ENCODE assay signal across 1 cellular context in the genomic region with DNA sequence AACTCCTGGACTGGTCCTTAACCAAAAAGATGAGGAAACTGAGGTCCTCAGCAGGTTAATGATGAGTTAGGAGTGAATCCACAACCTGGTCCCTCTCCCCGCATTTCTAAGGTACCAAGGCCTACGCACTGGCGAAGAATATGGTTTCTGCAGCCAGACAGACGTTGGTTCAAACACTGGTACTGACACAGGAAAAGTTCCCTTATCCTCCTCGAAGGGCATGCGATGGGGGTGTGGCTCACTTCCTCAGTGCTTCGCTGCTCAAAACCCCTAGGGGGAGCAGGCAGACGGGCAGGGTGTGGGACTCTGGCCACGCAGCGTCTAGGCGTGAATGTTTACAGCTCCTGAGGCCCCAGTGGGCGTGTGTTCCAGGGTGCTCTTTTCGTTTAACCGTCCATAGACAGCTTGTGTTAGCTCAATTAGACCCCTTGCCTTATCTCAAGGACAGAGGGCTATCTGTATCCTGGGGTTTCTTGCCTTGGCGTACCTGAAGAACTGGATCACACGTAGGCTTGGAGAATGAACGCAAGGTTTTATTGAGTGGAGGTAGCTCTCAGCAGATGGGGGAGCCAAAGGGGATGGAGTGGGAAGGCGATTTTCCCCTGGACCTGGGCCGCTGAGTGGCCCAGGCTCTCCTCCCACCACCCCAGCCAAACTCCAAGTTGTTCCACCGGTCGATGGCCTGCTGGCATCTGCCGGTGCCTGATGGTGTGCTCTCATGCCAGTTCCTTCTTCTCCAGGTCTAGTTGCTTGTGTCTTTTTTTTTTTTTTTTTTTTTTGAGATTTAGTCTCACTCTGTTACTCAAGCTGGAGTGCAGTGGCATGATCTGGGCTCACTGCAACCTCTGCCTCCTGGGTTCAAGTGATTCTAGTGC.
TF ChIP-seq lines count a peak whose summit lies in the region.

No MANE protein-coding gene starts in this region.

TF ChIP-seq in HepG2, 621 proteins besides CTCF, POLR2A, EP300 and RAD21 (continued from another document and continues in another):
- TF ChIP-seq, protein P1, sequence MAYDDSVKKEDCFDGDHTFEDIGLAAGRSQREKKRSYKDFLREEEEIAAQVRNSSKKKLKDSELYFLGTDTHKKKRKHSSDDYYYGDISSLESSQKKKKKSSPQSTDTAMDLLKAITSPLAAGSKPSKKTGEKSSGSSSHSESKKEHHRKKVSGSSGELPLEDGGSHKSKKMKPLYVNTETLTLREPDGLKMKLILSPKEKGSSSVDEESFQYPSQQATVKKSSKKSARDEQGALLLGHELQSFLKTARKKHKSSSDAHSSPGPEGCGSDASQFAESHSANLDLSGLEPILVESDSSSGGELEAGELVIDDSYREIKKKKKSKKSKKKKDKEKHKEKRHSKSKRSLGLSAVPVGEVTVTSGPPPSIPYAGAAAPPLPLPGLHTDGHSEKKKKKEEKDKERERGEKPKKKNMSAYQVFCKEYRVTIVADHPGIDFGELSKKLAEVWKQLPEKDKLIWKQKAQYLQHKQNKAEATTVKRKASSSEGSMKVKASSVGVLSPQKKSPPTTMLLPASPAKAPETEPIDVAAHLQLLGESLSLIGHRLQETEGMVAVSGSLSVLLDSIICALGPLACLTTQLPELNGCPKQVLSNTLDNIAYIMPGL (CRISPR knock-in tag; IDR thresholded peaks at IDR 0.05; ENCODE audit: borderline replicate concordance in 1 of 2, low read depth in 1 of 2): peak; percentile 88 to 94
- no peak for TF ChIP-seq SUZ12 (IDR thresholded peaks at IDR 0.05; ENCODE audit: low read depth, low read length)
- TF ChIP-seq ELF4 (CRISPR knock-in tag; IDR thresholded peaks at IDR 0.05; ENCODE audit: borderline replicate concordance): no peak
- TF ChIP-seq FOXK1 (CRISPR knock-in tag; IDR thresholded peaks at IDR 0.05; ENCODE audit: borderline replicate concordance, low read depth): peak; percentile 64; the same call in 1 of the 2 replicates
- TF ChIP-seq HNF4A (CRISPR knock-in tag; IDR thresholded peaks at IDR 0.05): peak; percentile 30; the same call in 1 of the 2 replicates
- peak; percentile 40; the same call in 1 of the 2 replicates for TF ChIP-seq PHF21A (CRISPR knock-in tag; IDR thresholded peaks at IDR 0.05)
- TF ChIP-seq NFYC (CRISPR knock-in tag; IDR thresholded peaks at IDR 0.05): 0 out of 2 replicates have a peak, but pooled peaks have one; percentile 27
- 0 out of 2 replicates have a peak, but pooled peaks have one; percentile 39 for TF ChIP-seq NCOA2 (CRISPR knock-in tag; IDR thresholded peaks at IDR 0.05)
- TF ChIP-seq, protein P2, sequence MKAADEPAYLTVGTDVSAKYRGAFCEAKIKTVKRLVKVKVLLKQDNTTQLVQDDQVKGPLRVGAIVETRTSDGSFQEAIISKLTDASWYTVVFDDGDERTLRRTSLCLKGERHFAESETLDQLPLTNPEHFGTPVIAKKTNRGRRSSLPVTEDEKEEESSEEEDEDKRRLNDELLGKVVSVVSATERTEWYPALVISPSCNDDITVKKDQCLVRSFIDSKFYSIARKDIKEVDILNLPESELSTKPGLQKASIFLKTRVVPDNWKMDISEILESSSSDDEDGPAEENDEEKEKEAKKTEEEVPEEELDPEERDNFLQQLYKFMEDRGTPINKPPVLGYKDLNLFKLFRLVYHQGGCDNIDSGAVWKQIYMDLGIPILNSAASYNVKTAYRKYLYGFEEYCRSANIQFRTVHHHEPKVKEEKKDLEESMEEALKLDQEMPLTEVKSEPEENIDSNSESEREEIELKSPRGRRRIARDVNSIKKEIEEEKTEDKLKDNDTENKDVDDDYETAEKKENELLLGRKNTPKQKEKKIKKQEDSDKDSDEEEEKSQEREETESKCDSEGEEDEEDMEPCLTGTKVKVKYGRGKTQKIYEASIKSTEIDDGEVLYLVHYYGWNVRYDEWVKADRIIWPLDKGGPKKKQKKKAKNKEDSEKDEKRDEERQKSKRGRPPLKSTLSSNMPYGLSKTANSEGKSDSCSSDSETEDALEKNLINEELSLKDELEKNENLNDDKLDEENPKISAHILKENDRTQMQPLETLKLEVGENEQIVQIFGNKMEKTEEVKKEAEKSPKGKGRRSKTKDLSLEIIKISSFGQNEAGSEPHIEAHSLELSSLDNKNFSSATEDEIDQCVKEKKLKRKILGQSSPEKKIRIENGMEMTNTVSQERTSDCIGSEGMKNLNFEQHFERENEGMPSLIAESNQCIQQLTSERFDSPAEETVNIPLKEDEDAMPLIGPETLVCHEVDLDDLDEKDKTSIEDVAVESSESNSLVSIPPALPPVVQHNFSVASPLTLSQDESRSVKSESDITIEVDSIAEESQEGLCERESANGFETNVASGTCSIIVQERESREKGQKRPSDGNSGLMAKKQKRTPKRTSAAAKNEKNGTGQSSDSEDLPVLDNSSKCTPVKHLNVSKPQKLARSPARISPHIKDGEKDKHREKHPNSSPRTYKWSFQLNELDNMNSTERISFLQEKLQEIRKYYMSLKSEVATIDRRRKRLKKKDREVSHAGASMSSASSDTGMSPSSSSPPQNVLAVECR (CRISPR knock-in tag; IDR thresholded peaks at IDR 0.05; ENCODE audit: borderline replicate concordance): peak; percentile 58; the same call in 1 of the 2 replicates
- no peak for TF ChIP-seq ZNF24 (IDR thresholded peaks at IDR 0.05)
- 0 out of 2 replicates have a peak, but pooled peaks have one; percentile 50 for TF ChIP-seq ZBTB7B (CRISPR knock-in tag; IDR thresholded peaks at IDR 0.05)
- TF ChIP-seq SRSF4 (IDR thresholded peaks at IDR 0.05; ENCODE audit: low read depth, low read length, poor library complexity, severe bottlenecking): no peak
- TF ChIP-seq, protein P3, sequence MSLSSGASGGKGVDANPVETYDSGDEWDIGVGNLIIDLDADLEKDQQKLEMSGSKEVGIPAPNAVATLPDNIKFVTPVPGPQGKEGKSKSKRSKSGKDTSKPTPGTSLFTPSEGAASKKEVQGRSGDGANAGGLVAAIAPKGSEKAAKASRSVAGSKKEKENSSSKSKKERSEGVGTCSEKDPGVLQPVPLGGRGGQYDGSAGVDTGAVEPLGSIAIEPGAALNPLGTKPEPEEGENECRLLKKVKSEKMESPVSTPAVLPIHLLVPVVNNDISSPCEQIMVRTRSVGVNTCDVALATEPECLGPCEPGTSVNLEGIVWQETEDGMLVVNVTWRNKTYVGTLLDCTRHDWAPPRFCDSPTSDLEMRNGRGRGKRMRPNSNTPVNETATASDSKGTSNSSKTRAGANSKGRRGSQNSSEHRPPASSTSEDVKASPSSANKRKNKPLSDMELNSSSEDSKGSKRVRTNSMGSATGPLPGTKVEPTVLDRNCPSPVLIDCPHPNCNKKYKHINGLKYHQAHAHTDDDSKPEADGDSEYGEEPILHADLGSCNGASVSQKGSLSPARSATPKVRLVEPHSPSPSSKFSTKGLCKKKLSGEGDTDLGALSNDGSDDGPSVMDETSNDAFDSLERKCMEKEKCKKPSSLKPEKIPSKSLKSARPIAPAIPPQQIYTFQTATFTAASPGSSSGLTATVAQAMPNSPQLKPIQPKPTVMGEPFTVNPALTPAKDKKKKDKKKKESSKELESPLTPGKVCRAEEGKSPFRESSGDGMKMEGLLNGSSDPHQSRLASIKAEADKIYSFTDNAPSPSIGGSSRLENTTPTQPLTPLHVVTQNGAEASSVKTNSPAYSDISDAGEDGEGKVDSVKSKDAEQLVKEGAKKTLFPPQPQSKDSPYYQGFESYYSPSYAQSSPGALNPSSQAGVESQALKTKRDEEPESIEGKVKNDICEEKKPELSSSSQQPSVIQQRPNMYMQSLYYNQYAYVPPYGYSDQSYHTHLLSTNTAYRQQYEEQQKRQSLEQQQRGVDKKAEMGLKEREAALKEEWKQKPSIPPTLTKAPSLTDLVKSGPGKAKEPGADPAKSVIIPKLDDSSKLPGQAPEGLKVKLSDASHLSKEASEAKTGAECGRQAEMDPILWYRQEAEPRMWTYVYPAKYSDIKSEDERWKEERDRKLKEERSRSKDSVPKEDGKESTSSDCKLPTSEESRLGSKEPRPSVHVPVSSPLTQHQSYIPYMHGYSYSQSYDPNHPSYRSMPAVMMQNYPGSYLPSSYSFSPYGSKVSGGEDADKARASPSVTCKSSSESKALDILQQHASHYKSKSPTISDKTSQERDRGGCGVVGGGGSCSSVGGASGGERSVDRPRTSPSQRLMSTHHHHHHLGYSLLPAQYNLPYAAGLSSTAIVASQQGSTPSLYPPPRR (CRISPR knock-in tag; IDR thresholded peaks at IDR 0.05; ENCODE audit: borderline replicate concordance): 0 out of 2 replicates have a peak, but pooled peaks have one; percentile 24
- no peak for TF ChIP-seq CHD4 (IDR thresholded peaks at IDR 0.05; ENCODE audit: borderline replicate concordance, low read length)
- peak; percentile 54 for TF ChIP-seq TEAD3 (CRISPR knock-in tag; optimal IDR thresholded peaks at IDR 0.05; ENCODE audit: borderline replicate concordance)
- no peak for TF ChIP-seq PPARG (CRISPR knock-in tag; conservative IDR thresholded peaks at IDR 0.05)
- TF ChIP-seq, protein P4, sequence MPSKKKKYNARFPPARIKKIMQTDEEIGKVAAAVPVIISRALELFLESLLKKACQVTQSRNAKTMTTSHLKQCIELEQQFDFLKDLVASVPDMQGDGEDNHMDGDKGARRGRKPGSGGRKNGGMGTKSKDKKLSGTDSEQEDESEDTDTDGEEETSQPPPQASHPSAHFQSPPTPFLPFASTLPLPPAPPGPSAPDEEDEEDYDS (CRISPR knock-in tag; IDR thresholded peaks at IDR 0.05): no peak
- TF ChIP-seq ATM (IDR thresholded peaks at IDR 0.05; ENCODE audit: borderline replicate concordance): no peak
- no peak for TF ChIP-seq ZNF672 (CRISPR knock-in tag; IDR thresholded peaks at IDR 0.05)
- peak; percentile 91; the same call in 1 of the 2 replicates for TF ChIP-seq ZNF232 (CRISPR knock-in tag; IDR thresholded peaks at IDR 0.05; ENCODE audit: borderline replicate concordance)
- no peak for TF ChIP-seq PHF8 (CRISPR knock-in tag; IDR thresholded peaks at IDR 0.05)
- TF ChIP-seq, protein P5, sequence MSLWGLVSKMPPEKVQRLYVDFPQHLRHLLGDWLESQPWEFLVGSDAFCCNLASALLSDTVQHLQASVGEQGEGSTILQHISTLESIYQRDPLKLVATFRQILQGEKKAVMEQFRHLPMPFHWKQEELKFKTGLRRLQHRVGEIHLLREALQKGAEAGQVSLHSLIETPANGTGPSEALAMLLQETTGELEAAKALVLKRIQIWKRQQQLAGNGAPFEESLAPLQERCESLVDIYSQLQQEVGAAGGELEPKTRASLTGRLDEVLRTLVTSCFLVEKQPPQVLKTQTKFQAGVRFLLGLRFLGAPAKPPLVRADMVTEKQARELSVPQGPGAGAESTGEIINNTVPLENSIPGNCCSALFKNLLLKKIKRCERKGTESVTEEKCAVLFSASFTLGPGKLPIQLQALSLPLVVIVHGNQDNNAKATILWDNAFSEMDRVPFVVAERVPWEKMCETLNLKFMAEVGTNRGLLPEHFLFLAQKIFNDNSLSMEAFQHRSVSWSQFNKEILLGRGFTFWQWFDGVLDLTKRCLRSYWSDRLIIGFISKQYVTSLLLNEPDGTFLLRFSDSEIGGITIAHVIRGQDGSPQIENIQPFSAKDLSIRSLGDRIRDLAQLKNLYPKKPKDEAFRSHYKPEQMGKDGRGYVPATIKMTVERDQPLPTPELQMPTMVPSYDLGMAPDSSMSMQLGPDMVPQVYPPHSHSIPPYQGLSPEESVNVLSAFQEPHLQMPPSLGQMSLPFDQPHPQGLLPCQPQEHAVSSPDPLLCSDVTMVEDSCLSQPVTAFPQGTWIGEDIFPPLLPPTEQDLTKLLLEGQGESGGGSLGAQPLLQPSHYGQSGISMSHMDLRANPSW (CRISPR knock-in tag; IDR thresholded peaks at IDR 0.05; ENCODE audit: borderline replicate concordance): no peak
- no peak for TF ChIP-seq ZNF460 (CRISPR knock-in tag; IDR thresholded peaks at IDR 0.05; ENCODE audit: borderline replicate concordance)
- peak; percentile 92; the same call in 1 of the 2 replicates for TF ChIP-seq MTA1 (CRISPR knock-in tag; IDR thresholded peaks at IDR 0.05; ENCODE audit: borderline replicate concordance)
- TF ChIP-seq, protein P6, sequence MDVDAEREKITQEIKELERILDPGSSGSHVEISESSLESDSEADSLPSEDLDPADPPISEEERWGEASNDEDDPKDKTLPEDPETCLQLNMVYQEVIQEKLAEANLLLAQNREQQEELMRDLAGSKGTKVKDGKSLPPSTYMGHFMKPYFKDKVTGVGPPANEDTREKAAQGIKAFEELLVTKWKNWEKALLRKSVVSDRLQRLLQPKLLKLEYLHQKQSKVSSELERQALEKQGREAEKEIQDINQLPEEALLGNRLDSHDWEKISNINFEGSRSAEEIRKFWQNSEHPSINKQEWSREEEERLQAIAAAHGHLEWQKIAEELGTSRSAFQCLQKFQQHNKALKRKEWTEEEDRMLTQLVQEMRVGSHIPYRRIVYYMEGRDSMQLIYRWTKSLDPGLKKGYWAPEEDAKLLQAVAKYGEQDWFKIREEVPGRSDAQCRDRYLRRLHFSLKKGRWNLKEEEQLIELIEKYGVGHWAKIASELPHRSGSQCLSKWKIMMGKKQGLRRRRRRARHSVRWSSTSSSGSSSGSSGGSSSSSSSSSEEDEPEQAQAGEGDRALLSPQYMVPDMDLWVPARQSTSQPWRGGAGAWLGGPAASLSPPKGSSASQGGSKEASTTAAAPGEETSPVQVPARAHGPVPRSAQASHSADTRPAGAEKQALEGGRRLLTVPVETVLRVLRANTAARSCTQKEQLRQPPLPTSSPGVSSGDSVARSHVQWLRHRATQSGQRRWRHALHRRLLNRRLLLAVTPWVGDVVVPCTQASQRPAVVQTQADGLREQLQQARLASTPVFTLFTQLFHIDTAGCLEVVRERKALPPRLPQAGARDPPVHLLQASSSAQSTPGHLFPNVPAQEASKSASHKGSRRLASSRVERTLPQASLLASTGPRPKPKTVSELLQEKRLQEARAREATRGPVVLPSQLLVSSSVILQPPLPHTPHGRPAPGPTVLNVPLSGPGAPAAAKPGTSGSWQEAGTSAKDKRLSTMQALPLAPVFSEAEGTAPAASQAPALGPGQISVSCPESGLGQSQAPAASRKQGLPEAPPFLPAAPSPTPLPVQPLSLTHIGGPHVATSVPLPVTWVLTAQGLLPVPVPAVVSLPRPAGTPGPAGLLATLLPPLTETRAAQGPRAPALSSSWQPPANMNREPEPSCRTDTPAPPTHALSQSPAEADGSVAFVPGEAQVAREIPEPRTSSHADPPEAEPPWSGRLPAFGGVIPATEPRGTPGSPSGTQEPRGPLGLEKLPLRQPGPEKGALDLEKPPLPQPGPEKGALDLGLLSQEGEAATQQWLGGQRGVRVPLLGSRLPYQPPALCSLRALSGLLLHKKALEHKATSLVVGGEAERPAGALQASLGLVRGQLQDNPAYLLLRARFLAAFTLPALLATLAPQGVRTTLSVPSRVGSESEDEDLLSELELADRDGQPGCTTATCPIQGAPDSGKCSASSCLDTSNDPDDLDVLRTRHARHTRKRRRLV (CRISPR knock-in tag; IDR thresholded peaks at IDR 0.05): 0 out of 2 replicates have a peak, but pooled peaks have one; percentile 37
- no peak for TF ChIP-seq HOXA7 (CRISPR knock-in tag; IDR thresholded peaks at IDR 0.05)
- TF ChIP-seq, protein P7, sequence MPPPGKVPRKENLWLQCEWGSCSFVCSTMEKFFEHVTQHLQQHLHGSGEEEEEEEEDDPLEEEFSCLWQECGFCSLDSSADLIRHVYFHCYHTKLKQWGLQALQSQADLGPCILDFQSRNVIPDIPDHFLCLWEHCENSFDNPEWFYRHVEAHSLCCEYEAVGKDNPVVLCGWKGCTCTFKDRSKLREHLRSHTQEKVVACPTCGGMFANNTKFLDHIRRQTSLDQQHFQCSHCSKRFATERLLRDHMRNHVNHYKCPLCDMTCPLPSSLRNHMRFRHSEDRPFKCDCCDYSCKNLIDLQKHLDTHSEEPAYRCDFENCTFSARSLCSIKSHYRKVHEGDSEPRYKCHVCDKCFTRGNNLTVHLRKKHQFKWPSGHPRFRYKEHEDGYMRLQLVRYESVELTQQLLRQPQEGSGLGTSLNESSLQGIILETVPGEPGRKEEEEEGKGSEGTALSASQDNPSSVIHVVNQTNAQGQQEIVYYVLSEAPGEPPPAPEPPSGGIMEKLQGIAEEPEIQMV (CRISPR knock-in tag; IDR thresholded peaks at IDR 0.05; ENCODE audit: low read depth): 0 out of 2 replicates have a peak, but pooled peaks have one; percentile 82
